Comparison of ENCODE assay signal across 22 cellular contexts in the genomic region with DNA sequence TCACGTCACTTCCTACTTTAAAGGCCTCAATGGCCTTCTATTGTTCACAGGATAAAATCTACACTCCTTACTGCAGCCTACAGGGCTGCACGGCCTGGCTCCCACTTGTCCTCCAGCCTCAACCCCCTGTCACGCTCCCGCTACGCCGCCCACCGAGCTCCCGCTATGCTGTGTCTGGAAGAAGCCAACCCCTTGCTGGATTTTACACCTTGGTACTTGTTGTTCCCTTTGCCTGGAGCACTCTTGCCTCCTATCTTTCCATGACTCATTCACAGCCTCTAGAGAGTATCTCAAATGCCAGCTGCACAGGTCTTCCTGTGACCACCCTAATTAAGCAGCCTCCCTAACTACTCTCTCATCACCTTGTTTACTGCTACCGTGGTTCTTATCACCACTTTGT.
DNase-seq lines count a peak whose midpoint lies in the region; ATAC-seq, FAIRE-seq and TF ChIP-seq lines count a peak whose summit lies in the region.
"Had no signal": no experiment of that assay in that cellular context is flagged by ENCODE, and none has a peak within 500 bp of the region (broad histone marks: within the 10 kb centered on the region; RNA-seq: fewer than 3 reads in every experiment).

No MANE protein-coding gene starts in this region.

- H3K9ac ChIP-seq in neuronal stem cell (ENCODE audit: low read depth, low read length, poor library complexity) (no peak overlapping the region), neural progenitor cell (no peak overlapping the region)
- H3K9ac ChIP-seq: BLaER1 had no signal

- H2BK120ac ChIP-seq in neuronal stem cell (ENCODE audit: low read depth, low read length) = no peak overlapping the region

- intact Hi-C loops in left ventricle myocardium superior (cut with micrococcal nuclease) = no loop called here

- DNase-seq in ELF-1 (ENCODE audit: low read depth, low spot score) = peak; percentile 47
- no peak for DNase-seq in foreskin keratinocyte
- DNase-seq in left ventricle myocardium superior = peak; percentile 58
- no peak for DNase-seq in neuronal stem cell (ENCODE audit: low spot score)
- no peak for DNase-seq in GM12891 (ENCODE audit: insufficient read length, low spot score)
- no peak for DNase-seq in GM19238 (ENCODE audit: insufficient read length, low spot score)
- no peak for DNase-seq in neural progenitor cell (ENCODE audit: low spot score)
- DNase-seq: Calu3; CD8-positive, alpha-beta T cell; KBM-7; NCI-H1105; NCI-H1694 treated with DMSO at 0.1 percent for 48 hours; NCI-H226; NCI-H524; PC-3; RPMI8226 had no signal

- H3K27me3 ChIP-seq in foreskin keratinocyte (no peaks in the 10 kb centered on the region), neuronal stem cell (ENCODE audit: control insufficient read depth in 3 of 3, insufficient read depth in 3 of 3, low read depth in 1 of 3, low read length in 3 of 3) (no peaks in the 10 kb centered on the region), neural progenitor cell (no peaks in the 10 kb centered on the region)
- H3K27me3 ChIP-seq: BLaER1 had no signal

- no peak overlapping the region for H2AK5ac ChIP-seq in neuronal stem cell (ENCODE audit: low read depth, low read length)

- H3K4me2 ChIP-seq in neuronal stem cell (ENCODE audit: insufficient read depth, low read length, poor library complexity, severe bottlenecking) (no peak overlapping the region), neural progenitor cell (no peak overlapping the region)
- H3K4me2 ChIP-seq: BLaER1 had no signal

- no peak overlapping the region for H3K4me3 Mint-ChIP-seq in neural progenitor cell
- H3K4me3 Mint-ChIP-seq: CD8-positive, alpha-beta T cell had no signal

- peak; percentile 79 for ATAC-seq in foreskin keratinocyte
- peak; percentile 93 for ATAC-seq in left ventricle myocardium superior
- no peak for ATAC-seq in HG02571 (IDR thresholded peaks at IDR 0.05; ENCODE audit: unreplicated experiment)
- ATAC-seq: CD8-positive, alpha-beta T cell; GM12878; HepG2; PC-3 had no signal

- H4K91ac ChIP-seq in neuronal stem cell (ENCODE audit: low read depth, low read length, poor library complexity) = no peak overlapping the region

- no peaks in the 10 kb centered on the region for H3K4me1 ChIP-seq in foreskin keratinocyte
- H3K4me1 ChIP-seq in neuronal stem cell (ENCODE audit: control insufficient read depth in 2 of 2, insufficient read depth in 1 of 2, low read depth in 1 of 2, low read length in 2 of 2) = peaks cover 0 to 3% of the 10 kb centered on the region in 2 donors
- H3K4me1 ChIP-seq in neural progenitor cell = no peaks in the 10 kb centered on the region
- H3K4me1 ChIP-seq: BLaER1 had no signal

- H3K23ac ChIP-seq in neuronal stem cell (ENCODE audit: low read depth, low read length, poor library complexity) = no peak overlapping the region

- no peak overlapping the region for H4K8ac ChIP-seq in neuronal stem cell (ENCODE audit: low read depth, low read length)

- peaks cover 8% of the 10 kb centered on the region for H3K4me1 Mint-ChIP-seq in neural progenitor cell

- no peak for TF ChIP-seq POLR2A in GM12891 (IDR thresholded peaks at IDR 0.05; ENCODE audit: low read depth, low read length)

- no peak overlapping the region for H3K14ac ChIP-seq in neuronal stem cell (ENCODE audit: low read length)

- no CpG with 5 or more reads among the region's 9 CpGs for WGBS in neuronal stem cell (ENCODE audit: extremely low coverage in 2 of 2, insufficient read length in 2 of 2, insufficient replicate concordance in 1 of 2), 2 donors

- no peaks in the 10 kb centered on the region for H3K27me3 Mint-ChIP-seq in neural progenitor cell (ENCODE audit: insufficient read depth, low read depth)

- no peak overlapping the region for H2BK5ac ChIP-seq in neuronal stem cell (ENCODE audit: low read length)

- H3K36me3 Mint-ChIP-seq in neural progenitor cell = no peaks in the 10 kb centered on the region
- H3K36me3 Mint-ChIP-seq: CD8-positive, alpha-beta T cell had no signal

- no peak for TF ChIP-seq CTCF in foreskin keratinocyte (conservative IDR thresholded peaks at IDR 0.05)
- no peak for TF ChIP-seq CTCF in neural progenitor cell (IDR thresholded peaks at IDR 0.05)

- no peaks in the 10 kb centered on the region for H3K79me1 ChIP-seq in neuronal stem cell (ENCODE audit: low read depth, low read length)

- no peaks in the 10 kb centered on the region for H3K79me2 ChIP-seq in neural progenitor cell (ENCODE audit: low read depth)

- H3F3A ChIP-seq in neural progenitor cell (ENCODE audit: low read depth) = no peaks in the 10 kb centered on the region

- no peak overlapping the region for H2BK12ac ChIP-seq in neuronal stem cell (ENCODE audit: low read length)

- no peak for FAIRE-seq in GM12891 (lab: Jason Lieb, UNC)
- FAIRE-seq: A204.1, GM12878, H1, HepG2 had no signal

- H3K9me3 ChIP-seq in neuronal stem cell (replicated peaks in 1 of 2; ENCODE audit: control insufficient read depth in 2 of 2, insufficient read depth in 1 of 2, low read depth in 1 of 2, low read length in 2 of 2) = no peaks in the 10 kb centered on the region
- no peaks in the 10 kb centered on the region for H3K9me3 ChIP-seq in neural progenitor cell (ENCODE audit: low read depth)
- H3K9me3 ChIP-seq: BLaER1 had no signal

- H3K9me3 Mint-ChIP-seq in neural progenitor cell = peaks cover 3% of the 10 kb centered on the region

- H4K20me1 ChIP-seq in neural progenitor cell (ENCODE audit: low read depth) = no peaks in the 10 kb centered on the region
- H4K20me1 ChIP-seq: BLaER1 had no signal

- no peak overlapping the region for H3K4ac ChIP-seq in neuronal stem cell (ENCODE audit: low read length)

- no peaks in the 10 kb centered on the region for H3K36me3 ChIP-seq in neuronal stem cell (replicated peaks in 1 of 2; ENCODE audit: control insufficient read depth in 2 of 2, insufficient read depth in 2 of 2, low read length in 2 of 2)
- H3K36me3 ChIP-seq in neural progenitor cell = no peaks in the 10 kb centered on the region
- H3K36me3 ChIP-seq: BLaER1 had no signal

- peak overlapping the region; percentile 64 for H3K18ac ChIP-seq in neuronal stem cell (ENCODE audit: low read length)

- H3K27ac ChIP-seq in foreskin keratinocyte = no peak overlapping the region
- H3K27ac ChIP-seq in neuronal stem cell (replicated peaks; ENCODE audit: low read length) = no peak overlapping the region
- no peak overlapping the region for H3K27ac ChIP-seq in neural progenitor cell
- H3K27ac ChIP-seq: BLaER1 had no signal

- no peak overlapping the region for H3K27ac Mint-ChIP-seq in neural progenitor cell
- H3K27ac Mint-ChIP-seq: CD8-positive, alpha-beta T cell had no signal

- H2AFZ ChIP-seq in neuronal stem cell (ENCODE audit: low read length) (no peak overlapping the region), neural progenitor cell (replicated peaks) (no peak overlapping the region)

- H3K4me3 ChIP-seq in neuronal stem cell (ENCODE audit: low read length in 2 of 2) = no peak overlapping the region
- H3K4me3 ChIP-seq in neural progenitor cell = no peak overlapping the region
- H3K4me3 ChIP-seq: BLaER1, GM12878 had no signal

- peak overlapping the region; percentile 85 for H2BK15ac ChIP-seq in neuronal stem cell (ENCODE audit: low read length)

TF ChIP-seq in GM12891, 5 proteins besides CTCF, POLR2A, EP300 and RAD21:
- no peak for TF ChIP-seq POU2F2 (IDR thresholded peaks at IDR 0.05; ENCODE audit: low read depth, low read length)
- TF ChIP-seq SPI1 (IDR thresholded peaks at IDR 0.05; ENCODE audit: low read depth, low read length) = no peak
- TF ChIP-seq TAF1 (IDR thresholded peaks at IDR 0.05; ENCODE audit: low read depth, low read length) = no peak
- no peak for TF ChIP-seq PAX5 (IDR thresholded peaks at IDR 0.05; ENCODE audit: insufficient read depth, low read length, severe bottlenecking)
- TF ChIP-seq POLR2AphosphoS5 (IDR thresholded peaks at IDR 0.05; ENCODE audit: low read depth, low read length) = no peak

Comparison
In these comparisons a context has a peak if more than half of its experiments do, and no peak if none do; other contexts are left out.
1. DNase-seq: peak in ELF-1 (single experiment) and left ventricle myocardium superior (single experiment); none in foreskin keratinocyte (0 of 2), neuronal stem cell (single experiment), GM12891 (single experiment), GM19238 (single experiment) and neural progenitor cell (single experiment).